Comparison of ENCODE assay signal across 13 cellular contexts in the genomic region with DNA sequence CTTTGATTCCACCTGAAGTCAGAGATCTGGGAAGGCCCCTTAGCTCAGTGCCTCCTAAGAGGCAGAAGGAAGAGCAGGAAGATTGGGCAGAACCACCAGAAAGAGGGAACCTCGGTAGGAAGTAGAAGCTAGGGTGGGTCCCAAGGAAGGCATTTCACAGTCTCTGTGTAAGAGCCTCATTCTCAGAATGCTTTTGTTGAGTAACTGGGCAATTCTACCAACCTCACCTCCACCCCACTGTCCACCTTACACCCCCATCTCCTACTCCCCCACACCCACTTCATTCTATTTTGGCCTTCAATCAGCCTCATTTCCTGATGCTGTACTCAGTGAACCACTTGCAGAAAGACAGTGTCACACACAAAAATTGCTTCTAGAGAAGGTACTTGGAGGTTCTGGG. TPM values are rescaled to one million over a fixed set of nuclear protein-coding genes. Genes with fewer than 3 reads are reported as not detected.
DNase-seq lines count a peak whose midpoint lies in the region; ATAC-seq, FAIRE-seq and TF ChIP-seq lines count a peak whose summit lies in the region.
"Had no signal": no experiment of that assay in that cellular context is flagged by ENCODE, and none has a peak within 500 bp of the region (broad histone marks: within the 10 kb centered on the region; RNA-seq: fewer than 3 reads in every experiment).

No MANE protein-coding gene starts in this region.

- WGBS in K562 (ENCODE audit: insufficient coverage, low coverage, missing lambda C conversion rate), result 0% methylated on average over 1 of the region's 1 CpG

- no peak overlapping the region for H3K4me3 ChIP-seq in K562
- H3K4me3 ChIP-seq: A549, GM23248 had no signal

- H3K27ac Mint-ChIP-seq in activated CD4-positive, alpha-beta T cell treated with anti-CD3 and anti-CD28 coated beads for 36 hours, result peak overlapping the region; percentile 97
- H3K27ac Mint-ChIP-seq in stimulated activated effector memory CD8-positive, alpha-beta T cell treated with anti-CD3 and anti-CD28 coated beads, Interleukin-12 subunit alpha, Interleukin-12 subunit beta, amount 100 ng/mL, for 72 hours, result peak overlapping the region; percentile 91
- no peak overlapping the region for H3K27ac Mint-ChIP-seq in Calu3 (ENCODE audit: unreplicated experiment)

- TF ChIP-seq EP300 in K562 (IDR thresholded peaks at IDR 0.05; ENCODE audit: low read length), result no peak

- BruUV-seq in K562 (replicated peaks; lab: Mats Ljungman, UMichigan) (no TSS peak), Calu3 (replicated peaks; lab: Mats Ljungman, UMichigan) (no TSS peak)

- intact Hi-C loops in activated CD4-positive, alpha-beta T cell treated with anti-CD3 and anti-CD28 coated beads for 36 hours (cut with DNase I, micrococcal nuclease), result loop anchor here (2.0 to 5.0 kb wide), 2 partner anchors 40 to 236 kb away; partner anchors contain the start of gene PFDN1 (in 1 of the 2)
- intact Hi-C loops in K562 (cut with micrococcal nuclease), result no loop called here
- intact Hi-C loops in Calu3 (cut with micrococcal nuclease; ENCODE audit: unreplicated experiment), result no loop called here

- CTCF ChIA-PET in activated CD4-positive, alpha-beta T cell treated with anti-CD3 and anti-CD28 coated beads for 36 hours (lab: Charles Lee), result interaction anchor here (0.6 to 16.4 kb wide), 7 partner anchors 9 to 290 kb away, joined by 3 to 616 read pairs (median 5); partner anchors contain the start of gene CD14
- CTCF ChIA-PET in K562 (lab: Yijun Ruan, JAX; ENCODE audit: low intra/inter-chr PET ratio) (no interaction called here), Calu3 (lab: Charles Lee) (interaction anchor here (0.7 kb wide), 1 partner anchor 100 kb away, joined by 3 read pairs; no protein-coding TSS in a partner anchor)

- no peak overlapping the region for H3K27ac ChIP-seq in K562 (ENCODE audit: extremely low read depth, low read depth, low read length)
- H3K27ac ChIP-seq: A549, GM23248 had no signal

- TF ChIP-seq RAD21 in K562 (CRISPR knock-in tag; conservative IDR thresholded peaks at IDR 0.05 in 1 of 2, IDR thresholded peaks at IDR 0.05 in 1 of 2), result no peak

- peaks cover 2% of the 10 kb centered on the region for H3K27me3 Mint-ChIP-seq in activated CD4-positive, alpha-beta T cell treated with anti-CD3 and anti-CD28 coated beads for 36 hours
- H3K27me3 Mint-ChIP-seq in Calu3 (ENCODE audit: unreplicated experiment), result no peaks in the 10 kb centered on the region

- H3K9me3 Mint-ChIP-seq in activated CD4-positive, alpha-beta T cell treated with anti-CD3 and anti-CD28 coated beads for 36 hours (ENCODE audit: low read depth), result no peaks in the 10 kb centered on the region
- H3K9me3 Mint-ChIP-seq in stimulated activated effector memory CD8-positive, alpha-beta T cell treated with anti-CD3 and anti-CD28 coated beads, Interleukin-12 subunit alpha, Interleukin-12 subunit beta, amount 100 ng/mL, for 72 hours, result no peaks in the 10 kb centered on the region
- H3K9me3 Mint-ChIP-seq in Calu3 (ENCODE audit: low read depth, unreplicated experiment), result no peaks in the 10 kb centered on the region

- peak overlapping the region; percentile 60 for H2AFZ ChIP-seq in K562 (ENCODE audit: low read depth, low read length)
- H2AFZ ChIP-seq: GM23248 had no signal

- no peaks in the 10 kb centered on the region for H3K36me3 ChIP-seq in K562 (ENCODE audit: control insufficient read depth, insufficient read depth, low read length)

- POLR2A ChIA-PET in activated CD4-positive, alpha-beta T cell treated with anti-CD3 and anti-CD28 coated beads for 36 hours (lab: Charles Lee), result interaction anchor here (0.7 kb wide), 1 partner anchor 41 kb away, joined by 3 read pairs; no protein-coding TSS in a partner anchor
- POLR2A ChIA-PET in K562 (lab: Yijun Ruan, JAX), result interaction anchor here (0.7 to 1.4 kb wide), 5 partner anchors 11 to 219 kb away, joined by 3 to 5 read pairs (median 4); no protein-coding TSS in a partner anchor

- no peak for TF ChIP-seq POLR2A in K562 (conservative IDR thresholded peaks at IDR 0.05)

- no peak for TF ChIP-seq CTCF in K562 (IDR thresholded peaks at IDR 0.05 in 2 of 3, conservative IDR thresholded peaks at IDR 0.05 in 1 of 3; ENCODE audit: insufficient read depth in 2 of 3, low read depth in 1 of 3, low read length in 3 of 3)
- no peak for TF ChIP-seq CTCF in Calu3 (IDR thresholded peaks at IDR 0.05; ENCODE audit: unreplicated experiment)

- in situ Hi-C loops in K562 (cut with MboI), result no loop called here

- no peaks in the 10 kb centered on the region for H3K9me3 ChIP-seq in K562 (replicated peaks; ENCODE audit: control insufficient read depth, insufficient read depth, low read depth, low read length)
- H3K9me3 ChIP-seq: A549 had no signal

- no peak overlapping the region for H3K4me2 ChIP-seq in K562 (ENCODE audit: insufficient read depth, low read length)
- H3K4me2 ChIP-seq: A549 had no signal

- peak overlapping the region; percentile 75 for H3K4me3 Mint-ChIP-seq in activated CD4-positive, alpha-beta T cell treated with anti-CD3 and anti-CD28 coated beads for 36 hours
- H3K4me3 Mint-ChIP-seq in stimulated activated effector memory CD8-positive, alpha-beta T cell treated with anti-CD3 and anti-CD28 coated beads, Interleukin-12 subunit alpha, Interleukin-12 subunit beta, amount 100 ng/mL, for 72 hours, result peak overlapping the region; percentile 75
- no peak overlapping the region for H3K4me3 Mint-ChIP-seq in Calu3 (ENCODE audit: low read depth, unreplicated experiment)

- no peaks in the 10 kb centered on the region for H3K79me2 ChIP-seq in K562 (ENCODE audit: control insufficient read depth, insufficient read depth, low read length)

- no peak for DNase-seq in activated CD4-positive, alpha-beta T cell treated with anti-CD3 and anti-CD28 coated beads for 36 hours
- DNase-seq in activated CD4-positive, alpha-beta T cell treated with anti-CD3 and anti-CD28 coated beads, Interleukin-2, amount 50 U/mL, for 1 hour, result no peak
- peak; percentile 32 for DNase-seq in NOMO-1 treated with DMSO at 0.1 percent for 48 hours (lab: John Stamatoyannopoulos, UW; ENCODE audit: unreplicated experiment)
- DNase-seq in K562 (ENCODE audit: extremely low read depth in 1 of 4, low spot score in 3 of 4), result no peak
- no peak for DNase-seq in stimulated activated effector memory CD8-positive, alpha-beta T cell treated with anti-CD3 and anti-CD28 coated beads, Interleukin-12 subunit alpha, Interleukin-12 subunit beta, amount 100 ng/mL, for 72 hours (ENCODE audit: low spot score in 2 of 2)
- DNase-seq in Calu3, result no peak
- DNase-seq: GM23248, NCI-H524 treated with DMSO at 0.1 percent for 48 hours had no signal

- ATAC-seq in activated CD4-positive, alpha-beta T cell treated with anti-CD3 and anti-CD28 coated beads for 36 hours, result no peak
- ATAC-seq in K562 (no peak), HG02884 (IDR thresholded peaks at IDR 0.05; ENCODE audit: unreplicated experiment) (no peak), HG03520 (IDR thresholded peaks at IDR 0.05; ENCODE audit: unreplicated experiment) (no peak)
- no peak for ATAC-seq in stimulated activated effector memory CD8-positive, alpha-beta T cell treated with anti-CD3 and anti-CD28 coated beads, Interleukin-12 subunit alpha, Interleukin-12 subunit beta, amount 100 ng/mL, for 72 hours
- ATAC-seq: A549 had no signal

- H3K9me1 ChIP-seq in K562 (ENCODE audit: control insufficient read depth, insufficient read depth, low read length), result no peaks in the 10 kb centered on the region

- no peak overlapping the region for H3K9ac ChIP-seq in K562 (ENCODE audit: insufficient read depth in 1 of 2, low read depth in 2 of 2, low read length in 2 of 2)
- H3K9ac ChIP-seq: GM23248 had no signal

- no peak for FAIRE-seq in K562 (lab: Jason Lieb, UNC)
- FAIRE-seq: A549, G401.6 had no signal

- peaks cover 13 to 16% of the 10 kb centered on the region in 2 experiments; a peak in 4 of 5 replicates for H3K4me1 ChIP-seq in K562 (replicated peaks in 1 of 2; ENCODE audit: control insufficient read depth in 2 of 2, insufficient read depth in 2 of 2, low read length in 2 of 2)

- H3K27me3 ChIP-seq in K562 (ENCODE audit: control insufficient read depth in 2 of 2, insufficient read depth in 2 of 2, low read length in 2 of 2), result no peaks in the 10 kb centered on the region

- H3K36me3 Mint-ChIP-seq in activated CD4-positive, alpha-beta T cell treated with anti-CD3 and anti-CD28 coated beads for 36 hours (ENCODE audit: low read depth), result peaks cover 26% of the 10 kb centered on the region
- peaks cover 52% of the 10 kb centered on the region for H3K36me3 Mint-ChIP-seq in stimulated activated effector memory CD8-positive, alpha-beta T cell treated with anti-CD3 and anti-CD28 coated beads, Interleukin-12 subunit alpha, Interleukin-12 subunit beta, amount 100 ng/mL, for 72 hours
- H3K36me3 Mint-ChIP-seq in Calu3 (ENCODE audit: insufficient read depth, unreplicated experiment), result peaks cover 61% of the 10 kb centered on the region

- H3K4me1 Mint-ChIP-seq in activated CD4-positive, alpha-beta T cell treated with anti-CD3 and anti-CD28 coated beads for 36 hours, result peaks cover 52% of the 10 kb centered on the region
- H3K4me1 Mint-ChIP-seq in stimulated activated effector memory CD8-positive, alpha-beta T cell treated with anti-CD3 and anti-CD28 coated beads, Interleukin-12 subunit alpha, Interleukin-12 subunit beta, amount 100 ng/mL, for 72 hours, result peaks cover 43% of the 10 kb centered on the region
- peaks cover 32% of the 10 kb centered on the region for H3K4me1 Mint-ChIP-seq in Calu3 (ENCODE audit: low read depth, unreplicated experiment)

- H4K20me1 ChIP-seq in K562 (replicated peaks; ENCODE audit: control insufficient read depth, insufficient read depth, low read length), result no peaks in the 10 kb centered on the region

RNA-seq across cellular contexts. Expression of gene HBEGF, which starts 3.5 kb away (rescaled TPM):
- 10 to 100 TPM; 11.8 to 12.5 TPM for total RNA-seq in activated CD4-positive, alpha-beta T cell treated with anti-CD3 and anti-CD28 coated beads for 36 hours
- total RNA-seq in K562 (2011; cell fraction: chromatin; rRNA removed; ENCODE audit: low replicate concordance), result 1.1 and 4.5 TPM in 2 replicates
- 1.7 and 2.3 TPM in 2 replicates for total RNA-seq in K562 (2011; cell fraction: nucleolus; rRNA removed)
- total RNA-seq in K562 (2011; cell fraction: nucleoplasm; rRNA removed), result 2.2 and 3.7 TPM in 2 replicates
- 0.36 and 1.4 TPM in 2 replicates for total RNA-seq in K562 (2014; rRNA removed)
- 0.47 and 0.77 TPM in 2 replicates for total RNA-seq in K562 (2014; rRNA removed; fragmentation: Illumina TruSeq; extraction: Trizol)
- 0.65 and 0.75 TPM in 2 replicates for total RNA-seq in K562 (2015; rRNA removed; fragmentation: Illumina TruSeq; extraction: Trizol)
- 0.65 and 0.98 TPM in 2 replicates for total RNA-seq in K562 (2021)
- 0.45 and 0.60 TPM in 2 replicates for polyA plus RNA-seq in K562 (2011; rRNA removed)
- 0.19 and 0.27 TPM in 2 replicates for polyA plus RNA-seq in K562 (2011; cell fraction: cytosol; rRNA removed)
- polyA plus RNA-seq in K562 (2011; cell fraction: nucleus; rRNA removed), result 0.25 and 0.78 TPM in 2 replicates
- 0.47 and 0.69 TPM in 2 replicates for polyA plus RNA-seq in K562 (2012)
- 0.79 and 1.1 TPM in 2 replicates for polyA plus RNA-seq in K562 (2014; fragmentation: Illumina TruSeq; extraction: Trizol)
- polyA plus RNA-seq in K562 (2014; fragmentation: Nextera tagmentation; extraction: Ambion mirVana), result under 1 TPM; 0.11 to 0.29 TPM
- polyA plus RNA-seq in K562 (2014; rRNA removed), result 0.62 and 0.78 TPM in 2 replicates
- polyA minus RNA-seq in K562 (2011; rRNA and poly(A)+ RNA removed), result 0.18 and 0.28 TPM in 2 replicates
- polyA minus RNA-seq in K562 (2011; cell fraction: cytosol; rRNA and poly(A)+ RNA removed), result 0.38 TPM in 1 of 2 replicates, not detected in the other
- polyA minus RNA-seq in K562 (2011; cell fraction: nucleus; rRNA and poly(A)+ RNA removed), result 0.11 and 0.67 TPM in 2 replicates
- 6.4 and 7.2 TPM in 2 replicates for total RNA-seq in Calu3 (2022)

RNA-seq across cellular contexts. Expression of gene SLC4A9, which starts 17.1 kb away (rescaled TPM):
- total RNA-seq in activated CD4-positive, alpha-beta T cell treated with anti-CD3 and anti-CD28 coated beads for 36 hours, result under 1 TPM; 0.21 to 0.73 TPM
- total RNA-seq in K562 (2011; cell fraction: chromatin; rRNA removed; ENCODE audit: low replicate concordance), result 0.53 TPM in 1 of 2 replicates, not detected in the other
- total RNA-seq in K562 (2011; cell fraction: nucleolus; rRNA removed), result 0.17 and 0.39 TPM in 2 replicates
- 0.23 TPM in 1 of 2 replicates, not detected in the other for total RNA-seq in K562 (2011; cell fraction: nucleoplasm; rRNA removed)
- total RNA-seq in K562 (2014; rRNA removed), result 0.05 TPM in 1 of 2 replicates, not detected in the other
- not detected in 2 replicates for total RNA-seq in K562 (2014; rRNA removed; fragmentation: Illumina TruSeq; extraction: Trizol)
- not detected in 2 replicates for total RNA-seq in K562 (2015; rRNA removed; fragmentation: Illumina TruSeq; extraction: Trizol)
- total RNA-seq in K562 (2021), result not detected in 2 replicates
- 0.13 TPM in 1 of 2 replicates, not detected in the other for polyA plus RNA-seq in K562 (2011; rRNA removed)
- polyA plus RNA-seq in K562 (2011; cell fraction: cytosol; rRNA removed), result 0.03 TPM in 1 of 2 replicates, not detected in the other
- polyA plus RNA-seq in K562 (2011; cell fraction: nucleus; rRNA removed), result 0.17 and 0.20 TPM in 2 replicates
- polyA plus RNA-seq in K562 (2012), result 0.03 TPM in 1 of 2 replicates, not detected in the other
- not detected in 2 replicates for polyA plus RNA-seq in K562 (2014; fragmentation: Illumina TruSeq; extraction: Trizol)
- polyA plus RNA-seq in K562 (2014; fragmentation: Nextera tagmentation; extraction: Ambion mirVana), result not detected
- not detected in 2 replicates for polyA plus RNA-seq in K562 (2014; rRNA removed)
- polyA minus RNA-seq in K562 (2011; rRNA and poly(A)+ RNA removed), result not detected in 2 replicates
- not detected in 2 replicates for polyA minus RNA-seq in K562 (2011; cell fraction: cytosol; rRNA and poly(A)+ RNA removed)
- polyA minus RNA-seq in K562 (2011; cell fraction: nucleus; rRNA and poly(A)+ RNA removed), result 0.11 and 0.13 TPM in 2 replicates
- 0.24 TPM in 1 of 2 replicates, not detected in the other for total RNA-seq in Calu3 (2022)
- total RNA-seq: chondrocyte, GM23248 had no signal
- polyA plus RNA-seq: A549, GM23248 had no signal

RNA-seq across cellular contexts. Expression of gene PFDN1, which starts 40.0 kb away (rescaled TPM):
- 10 to 100 TPM; 52.6 to 63.2 TPM for total RNA-seq in activated CD4-positive, alpha-beta T cell treated with anti-CD3 and anti-CD28 coated beads for 36 hours
- total RNA-seq in K562 (2011; cell fraction: chromatin; rRNA removed; ENCODE audit: low replicate concordance), result 29.2 and 32.1 TPM in 2 replicates
- 15.8 and 17.2 TPM in 2 replicates for total RNA-seq in K562 (2011; cell fraction: nucleolus; rRNA removed)
- 16.6 and 29.8 TPM in 2 replicates for total RNA-seq in K562 (2011; cell fraction: nucleoplasm; rRNA removed)
- 45.5 and 51.1 TPM in 2 replicates for total RNA-seq in K562 (2014; rRNA removed)
- 75.7 and 88.5 TPM in 2 replicates for total RNA-seq in K562 (2014; rRNA removed; fragmentation: Illumina TruSeq; extraction: Trizol)
- 71.1 and 79.5 TPM in 2 replicates for total RNA-seq in K562 (2015; rRNA removed; fragmentation: Illumina TruSeq; extraction: Trizol)
- 49.3 and 50.3 TPM in 2 replicates for total RNA-seq in K562 (2021)
- polyA plus RNA-seq in K562 (2011; rRNA removed), result 78.0 and 78.2 TPM in 2 replicates
- polyA plus RNA-seq in K562 (2011; cell fraction: cytosol; rRNA removed), result 89.8 and 92.6 TPM in 2 replicates
- polyA plus RNA-seq in K562 (2011; cell fraction: nucleus; rRNA removed), result 28.5 and 34.0 TPM in 2 replicates
- 55.2 and 148 TPM in 2 replicates for polyA plus RNA-seq in K562 (2012)
- 99.3 and 119 TPM in 2 replicates for polyA plus RNA-seq in K562 (2014; fragmentation: Illumina TruSeq; extraction: Trizol)
- 100 to 1,000 TPM; 152 to 215 TPM for polyA plus RNA-seq in K562 (2014; fragmentation: Nextera tagmentation; extraction: Ambion mirVana)
- polyA plus RNA-seq in K562 (2014; rRNA removed), result 70.9 and 72.6 TPM in 2 replicates
- polyA minus RNA-seq in K562 (2011; rRNA and poly(A)+ RNA removed), result 81.1 and 111 TPM in 2 replicates
- 29.9 and 39.3 TPM in 2 replicates for polyA minus RNA-seq in K562 (2011; cell fraction: cytosol; rRNA and poly(A)+ RNA removed)
- polyA minus RNA-seq in K562 (2011; cell fraction: nucleus; rRNA and poly(A)+ RNA removed), result 7.5 and 14.9 TPM in 2 replicates
- total RNA-seq in Calu3 (2022), result 67.5 and 71.9 TPM in 2 replicates

RNA-seq across cellular contexts. Expression of gene ANKHD1, which starts 58.7 kb away (rescaled TPM):
- total RNA-seq in activated CD4-positive, alpha-beta T cell treated with anti-CD3 and anti-CD28 coated beads for 36 hours, result 10 to 100 TPM; 77.1 to 93.5 TPM
- total RNA-seq in K562 (2011; cell fraction: chromatin; rRNA removed; ENCODE audit: low replicate concordance), result 294 and 721 TPM in 2 replicates
- 87.1 and 125 TPM in 2 replicates for total RNA-seq in K562 (2011; cell fraction: nucleolus; rRNA removed)
- 258 and 400 TPM in 2 replicates for total RNA-seq in K562 (2011; cell fraction: nucleoplasm; rRNA removed)
- total RNA-seq in K562 (2014; rRNA removed), result 68.1 and 75.8 TPM in 2 replicates
- 63.0 and 72.8 TPM in 2 replicates for total RNA-seq in K562 (2014; rRNA removed; fragmentation: Illumina TruSeq; extraction: Trizol)
- total RNA-seq in K562 (2015; rRNA removed; fragmentation: Illumina TruSeq; extraction: Trizol), result 73.7 and 78.7 TPM in 2 replicates
- total RNA-seq in K562 (2021), result 98.7 and 110 TPM in 2 replicates
- 138 and 144 TPM in 2 replicates for polyA plus RNA-seq in K562 (2011; rRNA removed)
- polyA plus RNA-seq in K562 (2011; cell fraction: cytosol; rRNA removed), result 62.7 and 95.2 TPM in 2 replicates
- 202 and 212 TPM in 2 replicates for polyA plus RNA-seq in K562 (2011; cell fraction: nucleus; rRNA removed)
- 68.5 and 82.4 TPM in 2 replicates for polyA plus RNA-seq in K562 (2012)
- 93.0 and 101 TPM in 2 replicates for polyA plus RNA-seq in K562 (2014; fragmentation: Illumina TruSeq; extraction: Trizol)
- 10 to 100 TPM; 38.9 to 39.0 TPM for polyA plus RNA-seq in K562 (2014; fragmentation: Nextera tagmentation; extraction: Ambion mirVana)
- polyA plus RNA-seq in K562 (2014; rRNA removed), result 93.6 and 96.7 TPM in 2 replicates
- polyA minus RNA-seq in K562 (2011; rRNA and poly(A)+ RNA removed), result 219 and 272 TPM in 2 replicates
- polyA minus RNA-seq in K562 (2011; cell fraction: cytosol; rRNA and poly(A)+ RNA removed), result 70.9 and 81.8 TPM in 2 replicates
- 78.9 and 124 TPM in 2 replicates for polyA minus RNA-seq in K562 (2011; cell fraction: nucleus; rRNA and poly(A)+ RNA removed)
- total RNA-seq in Calu3 (2022), result 160 and 167 TPM in 2 replicates

Comparison
In these comparisons a context has a peak if more than half of its experiments do, and no peak if none do; other contexts are left out.
1. intact Hi-C loops: an anchor here in activated CD4-positive, alpha-beta T cell treated with anti-CD3 and anti-CD28 coated beads for 36 hours (2.0 to 5.0 kb wide); none called in K562 and Calu3.